In genomic region chr2:215680605-215681598, GRCh38 we compare ENCODE assay signal across 1 cellular context.
A peak's percentile ranks its signal among the peaks of the same experiment; 100 is the strongest.
TF ChIP-seq lines count a peak whose summit lies in the region.

No MANE protein-coding gene starts in this region.

TF ChIP-seq in HepG2, 621 proteins besides CTCF, POLR2A, EP300 and RAD21 (continued from another document and continues in another):
- TF ChIP-seq ZNF607 (CRISPR knock-in tag; IDR thresholded peaks at IDR 0.05; ENCODE audit: borderline replicate concordance) (no peak), ZNF773 (CRISPR knock-in tag; IDR thresholded peaks at IDR 0.05; ENCODE audit: borderline replicate concordance) (no peak), MEF2D (CRISPR knock-in tag; IDR thresholded peaks at IDR 0.05) (peak; percentile 92), ZNF549 (CRISPR knock-in tag; IDR thresholded peaks at IDR 0.05) (no peak), YY1 (IDR thresholded peaks at IDR 0.05; ENCODE audit: insufficient read depth, insufficient replicate concordance, low read depth, low read length) (peak; percentile 46), NR2F6 (IDR thresholded peaks at IDR 0.05) (peak; percentile 90), NR2F6 (CRISPR knock-in tag; IDR thresholded peaks at IDR 0.05) (peak; percentile 76), ZNF569 (CRISPR knock-in tag; IDR thresholded peaks at IDR 0.05; ENCODE audit: borderline replicate concordance) (peak; percentile 79; the same call in 1 of the 2 replicates), HES4 (CRISPR knock-in tag; IDR thresholded peaks at IDR 0.05; ENCODE audit: borderline replicate concordance) (no peak), ZBTB7B (CRISPR knock-in tag; IDR thresholded peaks at IDR 0.05) (peak; percentile 87), ZNF558 (CRISPR knock-in tag; IDR thresholded peaks at IDR 0.05; ENCODE audit: borderline replicate concordance) (no peak), ZFYVE20 (CRISPR knock-in tag; IDR thresholded peaks at IDR 0.05; ENCODE audit: borderline replicate concordance, low read depth) (no peak), ATAD3A (CRISPR knock-in tag; IDR thresholded peaks at IDR 0.05) (no peak), ZNF24 (IDR thresholded peaks at IDR 0.05) (peak; percentile 71), CENPT (CRISPR knock-in tag; IDR thresholded peaks at IDR 0.05; ENCODE audit: low read depth) (no peak), ARID4A (CRISPR knock-in tag; IDR thresholded peaks at IDR 0.05; ENCODE audit: borderline replicate concordance) (peak; percentile 50; the same call in 1 of the 2 replicates), TIGD3 (CRISPR knock-in tag; IDR thresholded peaks at IDR 0.05; ENCODE audit: borderline replicate concordance) (no peak), YEATS4 (CRISPR knock-in tag; IDR thresholded peaks at IDR 0.05; ENCODE audit: borderline replicate concordance) (peak; percentile 79; the same call in 1 of the 2 replicates), CSRNP1 (CRISPR knock-in tag; IDR thresholded peaks at IDR 0.05) (peak; percentile 79; the same call in 1 of the 2 replicates), ZNF740 (CRISPR knock-in tag; IDR thresholded peaks at IDR 0.05) (no peak), SPEN (CRISPR knock-in tag; IDR thresholded peaks at IDR 0.05; ENCODE audit: low read depth) (0 out of 2 replicates have a peak, but pooled peaks have one; percentile 24), ZNF616 (CRISPR knock-in tag; IDR thresholded peaks at IDR 0.05; ENCODE audit: low read depth) (no peak), HINFP (CRISPR knock-in tag; IDR thresholded peaks at IDR 0.05; ENCODE audit: low read depth) (0 out of 2 replicates have a peak, but pooled peaks have one; percentile 43), DNMT1 (CRISPR knock-in tag; IDR thresholded peaks at IDR 0.05) (no peak), SOX6 (IDR thresholded peaks at IDR 0.05) (no peak), SOX6 (CRISPR knock-in tag; IDR thresholded peaks at IDR 0.05) (peak; percentile 99), KLF15 (CRISPR knock-in tag; IDR thresholded peaks at IDR 0.05; ENCODE audit: borderline replicate concordance) (no peak), STAG1 (CRISPR knock-in tag; IDR thresholded peaks at IDR 0.05) (peak; percentile 65), ZNF235 (CRISPR knock-in tag; IDR thresholded peaks at IDR 0.05; ENCODE audit: borderline replicate concordance) (no peak), ZNF282 (IDR thresholded peaks at IDR 0.05; ENCODE audit: partially characterized antibody) (no peak), TGIF2 (CRISPR knock-in tag; IDR thresholded peaks at IDR 0.05) (peak; percentile 90), CENPX (CRISPR knock-in tag; IDR thresholded peaks at IDR 0.05) (no peak), ZNF484 (CRISPR knock-in tag; IDR thresholded peaks at IDR 0.05; ENCODE audit: borderline replicate concordance, low read depth) (no peak), NCOR1 (IDR thresholded peaks at IDR 0.05; ENCODE audit: borderline replicate concordance, low read length) (peak; percentile 98), HMG20B (CRISPR knock-in tag; conservative IDR thresholded peaks at IDR 0.05) (peak; percentile 86), SUZ12 (IDR thresholded peaks at IDR 0.05; ENCODE audit: low read depth, low read length) (no peak), ZNF230 (CRISPR knock-in tag; IDR thresholded peaks at IDR 0.05) (peak; percentile 80; the same call in 1 of the 2 replicates), ZMYM4 (CRISPR knock-in tag; IDR thresholded peaks at IDR 0.05) (peak; percentile 97), ATF1 (CRISPR knock-in tag; IDR thresholded peaks at IDR 0.05) (peak; percentile 83), HNRNPK (IDR thresholded peaks at IDR 0.05; ENCODE audit: low read depth, low read length, poor library complexity, severe bottlenecking) (no peak), ZNF720 (CRISPR knock-in tag; IDR thresholded peaks at IDR 0.05) (no peak), ZSCAN9 (CRISPR knock-in tag; IDR thresholded peaks at IDR 0.05; ENCODE audit: borderline replicate concordance) (peak; percentile 84; the same call in 1 of the 2 replicates), SIX4 (CRISPR knock-in tag; IDR thresholded peaks at IDR 0.05) (peak; percentile 94), EEA1 (CRISPR knock-in tag; IDR thresholded peaks at IDR 0.05; ENCODE audit: borderline replicate concordance) (no peak), NONO (IDR thresholded peaks at IDR 0.05) (no peak), NONO (CRISPR knock-in tag; conservative IDR thresholded peaks at IDR 0.05) (peak; percentile 84), MXI1 (IDR thresholded peaks at IDR 0.05; ENCODE audit: borderline replicate concordance, low read depth, low read length) (peak; percentile 31; the same call in 1 of the 3 replicates), MAFG (CRISPR knock-in tag; IDR thresholded peaks at IDR 0.05) (no peak), ZNF225 (CRISPR knock-in tag; IDR thresholded peaks at IDR 0.05) (no peak), ZKSCAN5 (CRISPR knock-in tag; IDR thresholded peaks at IDR 0.05) (peak; percentile 88), PAF1 (CRISPR knock-in tag; IDR thresholded peaks at IDR 0.05) (no peak), THAP11 (CRISPR knock-in tag; IDR thresholded peaks at IDR 0.05) (peak; percentile 81), NFKBIZ (CRISPR knock-in tag; IDR thresholded peaks at IDR 0.05) (peak; percentile 97; the same call in 1 of the 2 replicates), ZNF510 (CRISPR knock-in tag; IDR thresholded peaks at IDR 0.05; ENCODE audit: low read depth) (no peak), ZNF3 (CRISPR knock-in tag; IDR thresholded peaks at IDR 0.05) (peak; percentile 69; the same call in 1 of the 2 replicates), POGK (CRISPR knock-in tag; conservative IDR thresholded peaks at IDR 0.05) (peak; percentile 91), CREM (IDR thresholded peaks at IDR 0.05) (peak; percentile 98), CREM (CRISPR knock-in tag; IDR thresholded peaks at IDR 0.05) (no peak), SNRNP70 (IDR thresholded peaks at IDR 0.05; ENCODE audit: low read depth, low read length) (no peak), ZFP37 (CRISPR knock-in tag; IDR thresholded peaks at IDR 0.05; ENCODE audit: borderline replicate concordance) (no peak), ZNF772 (CRISPR knock-in tag; IDR thresholded peaks at IDR 0.05) (peak; percentile 79; the same call in 1 of the 2 replicates), FOXM1 (CRISPR knock-in tag; IDR thresholded peaks at IDR 0.05) (no peak), NR1H2 (CRISPR knock-in tag; IDR thresholded peaks at IDR 0.05; ENCODE audit: borderline replicate concordance, low read depth) (no peak)
- TF ChIP-seq, protein P1, sequence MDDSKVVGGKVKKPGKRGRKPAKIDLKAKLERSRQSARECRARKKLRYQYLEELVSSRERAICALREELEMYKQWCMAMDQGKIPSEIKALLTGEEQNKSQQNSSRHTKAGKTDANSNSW (CRISPR knock-in tag; IDR thresholded peaks at IDR 0.05; ENCODE audit: borderline replicate concordance): no peak; the same call in 1 of the 2 replicates
- TF ChIP-seq, protein P2, sequence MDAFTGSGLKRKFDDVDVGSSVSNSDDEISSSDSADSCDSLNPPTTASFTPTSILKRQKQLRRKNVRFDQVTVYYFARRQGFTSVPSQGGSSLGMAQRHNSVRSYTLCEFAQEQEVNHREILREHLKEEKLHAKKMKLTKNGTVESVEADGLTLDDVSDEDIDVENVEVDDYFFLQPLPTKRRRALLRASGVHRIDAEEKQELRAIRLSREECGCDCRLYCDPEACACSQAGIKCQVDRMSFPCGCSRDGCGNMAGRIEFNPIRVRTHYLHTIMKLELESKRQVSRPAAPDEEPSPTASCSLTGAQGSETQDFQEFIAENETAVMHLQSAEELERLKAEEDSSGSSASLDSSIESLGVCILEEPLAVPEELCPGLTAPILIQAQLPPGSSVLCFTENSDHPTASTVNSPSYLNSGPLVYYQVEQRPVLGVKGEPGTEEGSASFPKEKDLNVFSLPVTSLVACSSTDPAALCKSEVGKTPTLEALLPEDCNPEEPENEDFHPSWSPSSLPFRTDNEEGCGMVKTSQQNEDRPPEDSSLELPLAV (CRISPR knock-in tag; conservative IDR thresholded peaks at IDR 0.05; ENCODE audit: low read depth): no peak
